ENCODE assay signal across 8 cellular contexts in the genomic region with DNA sequence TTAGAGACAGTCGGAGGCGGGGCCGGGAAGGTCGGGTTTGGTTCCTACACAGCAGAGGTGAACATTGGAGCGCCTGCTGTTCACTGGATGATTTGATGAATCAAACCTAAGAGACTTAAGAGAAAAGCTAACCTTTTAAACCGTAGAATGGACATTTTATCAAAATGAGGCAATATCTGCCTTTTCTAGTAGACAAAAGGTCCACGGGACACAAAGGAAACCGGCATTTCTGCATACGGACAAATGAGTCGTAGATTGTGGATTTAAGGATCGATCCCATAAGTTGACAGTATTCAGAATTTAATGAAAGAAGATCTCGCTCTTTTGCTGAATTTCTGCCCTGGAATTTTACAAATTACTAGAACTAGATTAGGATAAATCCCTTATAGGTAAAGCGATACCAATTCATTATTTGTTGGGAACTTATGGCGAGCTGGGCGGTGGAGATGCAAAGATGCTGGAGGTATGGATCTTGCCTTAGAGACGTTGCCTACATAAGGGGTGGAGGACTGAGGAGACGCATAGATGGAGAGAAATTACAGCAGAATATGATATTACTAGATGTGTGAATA. TPM values are rescaled to one million over a fixed set of nuclear protein-coding genes. Genes with fewer than 3 reads are reported as not detected.
A peak's percentile ranks its signal among the peaks of the same experiment; 100 is the strongest.
DNase-seq lines count a peak whose midpoint lies in the region; ATAC-seq and TF ChIP-seq lines count a peak whose summit lies in the region.

No MANE protein-coding gene starts in this region.

- H3K27me3 Mint-ChIP-seq in glutamatergic neuron (ENCODE audit: unreplicated experiment), result peaks cover 17% of the 10 kb centered on the region

- H3K27ac Mint-ChIP-seq in glutamatergic neuron (ENCODE audit: unreplicated experiment), result peak overlapping the region; percentile 100
- peak overlapping the region; percentile 100 for H3K27ac Mint-ChIP-seq in stimulated activated effector memory CD8-positive, alpha-beta T cell treated with anti-CD3 and anti-CD28 coated beads, Interleukin-12 subunit alpha, Interleukin-12 subunit beta, amount 100 ng/mL, for 72 hours

- H3K4me3 ChIP-seq in WI38 (ENCODE audit: low read depth, low read length), result peak overlapping the region; percentile 72

- peaks cover 11% of the 10 kb centered on the region for H3K9me3 Mint-ChIP-seq in glutamatergic neuron (ENCODE audit: unreplicated experiment)
- no peaks in the 10 kb centered on the region for H3K9me3 Mint-ChIP-seq in stimulated activated effector memory CD8-positive, alpha-beta T cell treated with anti-CD3 and anti-CD28 coated beads, Interleukin-12 subunit alpha, Interleukin-12 subunit beta, amount 100 ng/mL, for 72 hours

- TF ChIP-seq CTCF in WI38 (IDR thresholded peaks at IDR 0.05; ENCODE audit: low read depth, low read length) (no peak), glutamatergic neuron (IDR thresholded peaks at IDR 0.05; ENCODE audit: partially characterized antibody, unreplicated experiment) (no peak)

- no peaks in the 10 kb centered on the region for H3K36me3 Mint-ChIP-seq in glutamatergic neuron (ENCODE audit: unreplicated experiment)
- H3K36me3 Mint-ChIP-seq in stimulated activated effector memory CD8-positive, alpha-beta T cell treated with anti-CD3 and anti-CD28 coated beads, Interleukin-12 subunit alpha, Interleukin-12 subunit beta, amount 100 ng/mL, for 72 hours, result peaks cover 55% of the 10 kb centered on the region

- ATAC-seq in stimulated activated effector memory CD8-positive, alpha-beta T cell treated with anti-CD3 and anti-CD28 coated beads, Interleukin-12 subunit alpha, Interleukin-12 subunit beta, amount 100 ng/mL, for 72 hours, result no peak
- no peak for ATAC-seq in GM21515 (IDR thresholded peaks at IDR 0.05; ENCODE audit: unreplicated experiment)
- ATAC-seq in HG03045 (IDR thresholded peaks at IDR 0.05; ENCODE audit: unreplicated experiment), result no peak

- DNase-seq in DMS53 (lab: John Stamatoyannopoulos, UW) (peak; percentile 53), DMS53 treated with DMSO at 0.1 percent for 48 hours (lab: John Stamatoyannopoulos, UW; ENCODE audit: unreplicated experiment) (no peak), glutamatergic neuron (no peak), EL (no peak)
- no peak for DNase-seq in stimulated activated effector memory CD8-positive, alpha-beta T cell treated with anti-CD3 and anti-CD28 coated beads, Interleukin-12 subunit alpha, Interleukin-12 subunit beta, amount 100 ng/mL, for 72 hours (ENCODE audit: low spot score in 2 of 2)

- H3K4me3 Mint-ChIP-seq in glutamatergic neuron (ENCODE audit: unreplicated experiment), result peak overlapping the region; percentile 94
- H3K4me3 Mint-ChIP-seq in stimulated activated effector memory CD8-positive, alpha-beta T cell treated with anti-CD3 and anti-CD28 coated beads, Interleukin-12 subunit alpha, Interleukin-12 subunit beta, amount 100 ng/mL, for 72 hours, result peak overlapping the region; percentile 96

- peaks cover 23% of the 10 kb centered on the region for H3K4me1 Mint-ChIP-seq in glutamatergic neuron (ENCODE audit: low read depth, unreplicated experiment)
- peaks cover 44% of the 10 kb centered on the region for H3K4me1 Mint-ChIP-seq in stimulated activated effector memory CD8-positive, alpha-beta T cell treated with anti-CD3 and anti-CD28 coated beads, Interleukin-12 subunit alpha, Interleukin-12 subunit beta, amount 100 ng/mL, for 72 hours

RNA-seq across cellular contexts. Expression of gene PAK1IP1, which starts 0.4 kb away (rescaled TPM):
- 14.6 TPM for total RNA-seq in glutamatergic neuron (ENCODE audit: unreplicated experiment)

RNA-seq across cellular contexts. Expression of gene C6orf52, which starts 0.8 kb away (rescaled TPM):
- 4.1 TPM for total RNA-seq in glutamatergic neuron (ENCODE audit: unreplicated experiment)

RNA-seq across cellular contexts. Expression of gene TMEM14C, which starts 27.7 kb away (rescaled TPM):
- total RNA-seq in glutamatergic neuron (ENCODE audit: unreplicated experiment), result 85.0 TPM

RNA-seq across cellular contexts. Expression of gene TMEM14B, which starts 52.4 kb away (rescaled TPM):
- total RNA-seq in glutamatergic neuron (ENCODE audit: unreplicated experiment), result 62.3 TPM
